18 cellular contexts compared by ENCODE assay signal in genomic region chrX:40720386-40720785, GRCh38. TPM values are rescaled to one million over a fixed set of nuclear protein-coding genes. Genes with fewer than 3 reads are reported as not detected.
DNase-seq lines count a peak whose midpoint lies in the region; ATAC-seq and TF ChIP-seq lines count a peak whose summit lies in the region.
"Had no signal": no experiment of that assay in that cellular context is flagged by ENCODE, and none has a peak within 500 bp of the region (broad histone marks: within the 10 kb centered on the region; RNA-seq: fewer than 3 reads in every experiment).

No MANE protein-coding gene starts in this region.

- H3F3A ChIP-seq in GM23338 (replicated peaks; ENCODE audit: low read depth), result no peaks in the 10 kb centered on the region

- H3K9me3 ChIP-seq in lower lobe of right lung, result no peaks in the 10 kb centered on the region
- H3K9me3 ChIP-seq in skeletal muscle tissue (ENCODE audit: control insufficient read depth in 3 of 3, low read length in 3 of 3), result no peaks in the 10 kb centered on the region
- H3K9me3 ChIP-seq: A549 had no signal

- ATAC-seq in GM23338, result peak; percentile 27; the same call in 2 of the 3 replicates
- peak; percentile 69 to 73 for ATAC-seq in lower lobe of right lung
- no peak for ATAC-seq in HG03354 (IDR thresholded peaks at IDR 0.05; ENCODE audit: poor library complexity, severe bottlenecking, unreplicated experiment)
- ATAC-seq: A549 had no signal

- peaks cover 5% of the 10 kb centered on the region; the same call in 1 of the 2 replicates for H3K36me3 ChIP-seq in GM23338 (ENCODE audit: insufficient read depth)
- peaks cover 5% of the 10 kb centered on the region for H3K36me3 ChIP-seq in lower lobe of right lung
- H3K36me3 ChIP-seq in skeletal muscle tissue (ENCODE audit: control insufficient read depth in 3 of 3, insufficient read depth in 3 of 3, low read length in 3 of 3), result no peaks in the 10 kb centered on the region
- peaks cover 9% of the 10 kb centered on the region for H3K36me3 ChIP-seq in H7 (replicated peaks; ENCODE audit: control insufficient read depth, insufficient read depth, low read length)

- peaks cover 4% of the 10 kb centered on the region for H4K20me1 ChIP-seq in GM23338 (replicated peaks; ENCODE audit: insufficient read depth)

- H3K9ac ChIP-seq in skeletal muscle tissue (ENCODE audit: low read depth in 1 of 3, low read length in 3 of 3), result no peak overlapping the region

- no peak overlapping the region for H2AFZ ChIP-seq in GM23338

- no peak for TF ChIP-seq CTCF in GM23338 (conservative IDR thresholded peaks at IDR 0.05; ENCODE audit: low read depth in 2 of 2)
- no peak for TF ChIP-seq CTCF in chondrocyte (IDR thresholded peaks at IDR 0.05)
- TF ChIP-seq CTCF in lower lobe of right lung (IDR thresholded peaks at IDR 0.05), result no peak

- intact Hi-C loops in lower lobe of right lung (cut with DNase I), result no loop called here

- no peaks in the 10 kb centered on the region for H3K9me2 ChIP-seq in GM23338 (ENCODE audit: insufficient read depth)

- H3K4me1 ChIP-seq in GM23338 (ENCODE audit: insufficient read depth), result 0 out of 2 replicates have a peak, but pooled peaks cover 12% of the 10 kb centered on the region
- H3K4me1 ChIP-seq in lower lobe of right lung, result no peaks in the 10 kb centered on the region
- H3K4me1 ChIP-seq in skeletal muscle tissue (ENCODE audit: control insufficient read depth in 3 of 3, insufficient read depth in 3 of 3, low read length in 3 of 3), result peaks cover 5 to 14% (median 6%) of the 10 kb centered on the region in 3 donors

- H3K9me3 Mint-ChIP-seq in GM23338 (no peaks in the 10 kb centered on the region), chondrocyte (ENCODE audit: low read depth) (peaks cover 10% of the 10 kb centered on the region)

- peaks cover 100% of the 10 kb centered on the region for H3K79me2 ChIP-seq in GM23338 (replicated peaks; ENCODE audit: insufficient read depth)

- no peaks in the 10 kb centered on the region for H3K27me3 ChIP-seq in GM23338 (ENCODE audit: insufficient read depth)
- no peaks in the 10 kb centered on the region for H3K27me3 ChIP-seq in lower lobe of right lung (ENCODE audit: low read depth)
- no peaks in the 10 kb centered on the region for H3K27me3 ChIP-seq in skeletal muscle tissue (ENCODE audit: control insufficient read depth in 3 of 3, insufficient read depth in 3 of 3, low read length in 3 of 3)
- H3K27me3 ChIP-seq in H7 (ENCODE audit: control insufficient read depth, insufficient read depth, low read length), result no peaks in the 10 kb centered on the region

- no peak for DNase-seq in GM23338 (ENCODE audit: low spot score)
- no peak for DNase-seq in chondrocyte (ENCODE audit: low spot score)
- no peak for DNase-seq in lower lobe of right lung
- no peak for DNase-seq in activated effector memory CD4-positive, alpha-beta T cell treated with anti-CD3 and anti-CD28 coated beads, Interleukin-2, amount 50 U/mL, for 16 hours
- no peak for DNase-seq in H7
- no peak for DNase-seq in DMS 273 treated with DMSO at 0.1 percent for 48 hours (lab: John Stamatoyannopoulos, UW)
- DNase-seq: COR-L47, DMS153, NCI-H187, NCI-H345, NCI-H526 treated with DMSO at 0.1 percent for 48 hours, SIG-M5 had no signal

- H3K27ac Mint-ChIP-seq in GM23338 (0 out of 2 replicates have a peak overlapping the region, but pooled peaks have one; percentile 74), chondrocyte (ENCODE audit: unreplicated experiment) (peak overlapping the region; percentile 9)

- H3K4me1 Mint-ChIP-seq in GM23338 (peaks cover 12% of the 10 kb centered on the region; the same call in 2 of the 3 replicates), chondrocyte (ENCODE audit: low read depth) (peaks cover 19% of the 10 kb centered on the region)

- H3K27me3 Mint-ChIP-seq in GM23338 (ENCODE audit: insufficient read depth, low read depth, poor library complexity) (no peaks in the 10 kb centered on the region), chondrocyte (ENCODE audit: low read depth) (no peaks in the 10 kb centered on the region)

- no peak overlapping the region for H3K4me3 Mint-ChIP-seq in GM23338
- H3K4me3 Mint-ChIP-seq in chondrocyte (ENCODE audit: unreplicated experiment), result no peak overlapping the region

- H3K4me3 ChIP-seq in GM23338 (no peak overlapping the region), lower lobe of right lung (no peak overlapping the region), skeletal muscle tissue (ENCODE audit: low read length in 3 of 3) (no peak overlapping the region), H7 (ENCODE audit: insufficient read depth, low read depth, low read length) (no peak overlapping the region)
- H3K4me3 ChIP-seq: A549, HAP-1 had no signal

- H3K36me3 Mint-ChIP-seq in GM23338 (ENCODE audit: low read depth) (peaks cover 69% of the 10 kb centered on the region), chondrocyte (ENCODE audit: low read depth) (peaks cover 11% of the 10 kb centered on the region)

- H3K27ac ChIP-seq in GM23338 (ENCODE audit: low read depth) (no peak overlapping the region), lower lobe of right lung (no peak overlapping the region), skeletal muscle tissue (ENCODE audit: low read depth, low read length) (peak overlapping the region; percentile 20)
- H3K27ac ChIP-seq: A549, C4-2B, HL-60 had no signal

- H3K4me2 ChIP-seq in GM23338, result no peak overlapping the region
- H3K4me2 ChIP-seq: A549 had no signal

TF ChIP-seq in GM23338, 12 proteins besides CTCF, POLR2A, EP300 and RAD21 (continues in another document):
- TF ChIP-seq ZNF331 (CRISPR knock-in tag; IDR thresholded peaks at IDR 0.05; ENCODE audit: low read depth) (no peak), NANOG (IDR thresholded peaks at IDR 0.05; ENCODE audit: borderline replicate concordance) (no peak), EZH2phosphoT487 (IDR thresholded peaks at IDR 0.05; ENCODE audit: unreplicated experiment) (no peak), EZH2 (IDR thresholded peaks at IDR 0.05; ENCODE audit: low read depth, unreplicated experiment) (no peak), ZNF114 (CRISPR knock-in tag; IDR thresholded peaks at IDR 0.05) (no peak), ZNF462 (CRISPR knock-in tag; IDR thresholded peaks at IDR 0.05) (no peak), POLR2AphosphoS5 (IDR thresholded peaks at IDR 0.05; ENCODE audit: low read depth) (no peak)

RNA-seq across cellular contexts. Expression of gene MED14, which starts 15.0 kb away (rescaled TPM):
- total RNA-seq in GM23338 (2014; rRNA removed; shearing (Covaris generic)), result 99.3 and 110 TPM in 2 replicates
- polyA plus RNA-seq in GM23338 (2016; fragmentation: Nextera tagmentation; extraction: Ambion mirVana), result 28.9 and 29.8 TPM in 2 replicates
- total RNA-seq in chondrocyte, result 53.0 to 69.3 TPM (median 62.9 TPM) in 3 replicates
- 32.6 TPM for total RNA-seq in lower lobe of right lung
- 35.5 TPM for total RNA-seq in skeletal muscle tissue
- 54.4 and 88.3 TPM in 2 replicates for total RNA-seq in H7 (2014; rRNA removed; shearing (Covaris generic))
